In the genomic region with DNA sequence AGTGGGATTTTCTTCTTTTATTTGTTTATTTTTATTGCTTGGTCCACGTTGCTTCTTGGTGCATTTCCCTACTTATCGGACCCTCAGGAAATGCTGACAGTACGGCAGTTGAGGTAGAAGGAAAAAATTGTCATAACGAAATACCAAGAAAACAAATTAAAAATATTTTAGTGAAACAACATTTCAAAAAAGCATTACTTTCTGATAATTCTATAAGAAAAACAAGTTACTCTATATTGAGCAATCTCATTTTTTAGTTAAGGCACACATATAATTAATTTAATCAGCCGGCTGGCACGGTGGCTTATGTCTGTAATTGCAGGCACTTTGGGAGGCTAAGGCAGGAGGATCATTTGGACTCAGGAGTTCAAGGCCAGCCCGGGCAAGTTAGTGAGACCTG, we compare ENCODE assay signal across 26 cellular contexts.
"Had no signal": no experiment of that assay in that cellular context is flagged by ENCODE, and none has a peak within 500 bp of the region (broad histone marks: within the 10 kb centered on the region; RNA-seq: fewer than 3 reads in every experiment).

No MANE protein-coding gene starts in this region.

- H3K4me3 ChIP-seq: stomach, suprapubic skin, testis, thoracic aorta, thyroid gland, tibial artery, tibial nerve, transverse colon, upper lobe of left lung, upper lobe of right lung, vagina had no signal

- H3K4me1 ChIP-seq: stomach, suprapubic skin, testis, thyroid gland, tibial artery, tibial nerve, upper lobe of left lung, upper lobe of right lung, vagina had no signal

- FAIRE-seq: urothelium cell line had no signal

- H3K27me3 ChIP-seq: stomach, testis, thyroid gland, tibial nerve, transverse colon, upper lobe of left lung, upper lobe of right lung, vagina had no signal

- H3K27ac ChIP-seq: stomach, suprapubic skin, testis, thoracic aorta, thyroid gland, tibial artery, tibial nerve, upper lobe of left lung, upper lobe of right lung, vagina had no signal

- DNase-seq: stimulated activated CD4-positive, alpha-beta T cell treated with anti-CD3 and anti-CD28 coated beads, Interleukin-2, amount 100 ng/mL, for 24 hours; stimulated activated CD4-positive, alpha-beta T cell treated with anti-CD3 and anti-CD28 coated beads, Interleukin-2, amount 100 ng/mL, for 48 hours; stimulated activated CD4-positive, alpha-beta T cell treated with anti-CD3 and anti-CD28 coated beads, Interleukin-4, amount 100 ng/mL, for 1 hour; stimulated activated CD4-positive, alpha-beta T cell treated with anti-CD3 and anti-CD28 coated beads, Interleukin-4, amount 100 ng/mL, for 24 hours; stimulated activated CD4-positive, alpha-beta T cell treated with anti-CD3 and anti-CD28 coated beads, Interleukin-4, amount 100 ng/mL, for 4 hours; stimulated activated naive B cell treated with anti-CD40 and anti-IgM and Interleukin-4, amounts not matched to agents 10 μg/mL and 1 μg/mL and 100 μg/mL, for 72 hours; stimulated activated naive CD4-positive, alpha-beta T cell; stimulated activated naive CD4-positive, alpha-beta T cell treated with Interleukin-2 at 50 U/mL for 16 hours; stimulated activated naive CD8-positive, alpha-beta T cell treated with anti-CD3 and anti-CD28 coated beads, Interleukin-15, amount 100 ng/mL, for 72 hours; stimulated activated naive CD8-positive, alpha-beta T cell treated with anti-CD3 and anti-CD28 coated beads, Interleukin-15, Interleukin-2, amounts not matched to agents 100 U/mL and 50 U/mL, for 24 hours; stomach; substantia nigra; testis; thyroid gland; tibial artery; transverse colon; trophoblast cell; upper lobe of left lung; upper lobe of right lung had no signal

- H3K9me3 ChIP-seq: stomach, suprapubic skin, testis, thoracic aorta, thyroid gland, tibial artery, tibial nerve, transverse colon, upper lobe of left lung, upper lobe of right lung, vagina had no signal

- H3K36me3 ChIP-seq: stomach, suprapubic skin, thoracic aorta, thyroid gland, tibial artery, tibial nerve, transverse colon, upper lobe of left lung, upper lobe of right lung, vagina had no signal

- ATAC-seq: stimulated activated effector memory CD8-positive, alpha-beta T cell treated with anti-CD3 and anti-CD28 coated beads, Interleukin-12 subunit alpha, Interleukin-12 subunit beta, amount 100 ng/mL, for 72 hours; stimulated activated memory B cell treated with anti-CD40 and anti-IgM and Interleukin-4, amounts not matched to agents 10 μg/mL and 1 μg/mL and 100 μg/mL, for 72 hours; stimulated activated naive B cell treated with anti-CD40 and anti-IgM and Interleukin-4, amounts not matched to agents 10 μg/mL and 1 μg/mL and 100 μg/mL, for 72 hours; stimulated activated naive CD8-positive, alpha-beta T cell treated with anti-CD3 and anti-CD28 coated beads, Interleukin-15, amount 100 ng/mL, for 72 hours; stimulated activated naive CD8-positive, alpha-beta T cell treated with anti-CD3 and anti-CD28 coated beads, Interleukin-15, Interleukin-2, amounts not matched to agents 100 U/mL and 50 U/mL, for 24 hours; upper lobe of right lung had no signal
